16 cellular contexts compared by ENCODE assay signal in genomic region chr14:104171029-104171697, GRCh38. TPM values are rescaled to one million over a fixed set of nuclear protein-coding genes. Genes with fewer than 3 reads are reported as not detected.
DNase-seq lines count a peak whose midpoint lies in the region; ATAC-seq and TF ChIP-seq lines count a peak whose summit lies in the region.
"Had no signal": no experiment of that assay in that cellular context is flagged by ENCODE, and none has a peak within 500 bp of the region (broad histone marks: within the 10 kb centered on the region; RNA-seq: fewer than 3 reads in every experiment).

No MANE protein-coding gene starts in this region.

- H3K9ac ChIP-seq in iPS-18a (ENCODE audit: low read length) (no peak overlapping the region), neural cell (ENCODE audit: low read length) (peak overlapping the region; percentile 68)

- H3K27me3 ChIP-seq in H7 (ENCODE audit: control insufficient read depth, insufficient read depth, low read length) (no peaks in the 10 kb centered on the region), iPS-18a (ENCODE audit: control insufficient read depth, insufficient read depth, low read length) (no peaks in the 10 kb centered on the region), neural cell (ENCODE audit: insufficient read depth, low read depth, low read length) (no peaks in the 10 kb centered on the region), WERI-Rb-1 (ENCODE audit: insufficient read depth, low read depth, severe bottlenecking) (no peaks in the 10 kb centered on the region)
- H3K27me3 ChIP-seq: SJSA1 had no signal

- peaks cover 20% of the 10 kb centered on the region for H3K4me1 ChIP-seq in iPS-18a (ENCODE audit: control insufficient read depth, low read depth, low read length)
- H3K4me1 ChIP-seq: SJSA1 had no signal

- no peak for TF ChIP-seq RAD21 in neural cell (conservative IDR thresholded peaks at IDR 0.05)

- DNase-seq in H7 (peak; percentile 95), SW480 (ENCODE audit: low spot score) (peak; percentile 85), NCI-H226 (no peak), foreskin melanocyte (no peak), WERI-Rb-1 (no peak)
- DNase-seq: activated CD4-positive, CD25-positive, alpha-beta regulatory T cell treated with anti-CD3 and anti-CD28 coated beads, Interleukin-2, amount 50 U/mL, for 72 hours; activated CD8-positive, alpha-beta memory T cell treated with anti-CD3 and anti-CD28 coated beads, Interleukin-2, amount 50 U/mL, for 48 hours; activated naive CD4-positive, alpha-beta T cell treated with Interleukin-2 at 50 U/mL for 16 hours; CD8-positive, alpha-beta memory T cell; NCI-H1694 treated with DMSO at 0.1 percent for 48 hours had no signal

- H3K4me3 ChIP-seq in H7 (ENCODE audit: insufficient read depth, low read depth, low read length) = no peak overlapping the region
- H3K4me3 ChIP-seq in iPS-18a (ENCODE audit: low read length) = peak overlapping the region; percentile 2
- H3K4me3 ChIP-seq in neural cell (ENCODE audit: low read length) = peak overlapping the region; percentile 54
- H3K4me3 ChIP-seq in WERI-Rb-1 (ENCODE audit: low read depth, low read length) = no peak overlapping the region
- H3K4me3 ChIP-seq: SJSA1 had no signal

- H3K36me3 ChIP-seq in H7 (replicated peaks; ENCODE audit: control insufficient read depth, insufficient read depth, low read length) (no peaks in the 10 kb centered on the region; the same call in none of the 2 replicates), iPS-18a (ENCODE audit: control insufficient read depth, low read depth, low read length) (peaks cover 7% of the 10 kb centered on the region), neural cell (ENCODE audit: insufficient read depth, low read length) (no peaks in the 10 kb centered on the region), WERI-Rb-1 (peaks cover 46% of the 10 kb centered on the region)
- H3K36me3 ChIP-seq: SJSA1 had no signal

- no peak for TF ChIP-seq CTCF in neural cell (IDR thresholded peaks at IDR 0.05; ENCODE audit: poor library complexity, severe bottlenecking)
- TF ChIP-seq CTCF in WERI-Rb-1 (IDR thresholded peaks at IDR 0.05; ENCODE audit: low read depth, low read length) = no peak

- no peaks in the 10 kb centered on the region for H3F3A ChIP-seq in neural cell (ENCODE audit: insufficient read depth, low read length, poor library complexity, severe bottlenecking)

- H3K9me2 ChIP-seq in neural cell (ENCODE audit: insufficient read depth, low read length) = no peaks in the 10 kb centered on the region

- no peaks in the 10 kb centered on the region for H3K79me2 ChIP-seq in neural cell (replicated peaks; ENCODE audit: insufficient read depth, low read length)

- no peak overlapping the region for H2AFZ ChIP-seq in neural cell (ENCODE audit: low read depth, low read length)

- no peak for TF ChIP-seq EP300 in neural cell (conservative IDR thresholded peaks at IDR 0.05; ENCODE audit: poor library complexity, severe bottlenecking)

- H3K9me3 ChIP-seq in iPS-18a (ENCODE audit: control insufficient read depth, low read depth, low read length) (no peaks in the 10 kb centered on the region), neural cell (ENCODE audit: low read length) (no peaks in the 10 kb centered on the region), WERI-Rb-1 (ENCODE audit: severe bottlenecking) (no peaks in the 10 kb centered on the region)
- H3K9me3 ChIP-seq: SJSA1 had no signal

- no peaks in the 10 kb centered on the region for H4K20me1 ChIP-seq in neural cell (ENCODE audit: insufficient read depth)

- no peak for ATAC-seq in GM18858 (IDR thresholded peaks at IDR 0.05; ENCODE audit: unreplicated experiment)
- ATAC-seq: natural killer cell treated with Interleukin-12 subunit alpha and Interleukin-12 subunit beta and Interleukin-15 and Interleukin-18, amount 100 ng/mL, for 72 hours had no signal

- no peak overlapping the region for H3K27ac ChIP-seq in iPS-18a (ENCODE audit: low read length)
- peak overlapping the region; percentile 90 for H3K27ac ChIP-seq in neural cell (ENCODE audit: low read length)
- no peak overlapping the region for H3K27ac ChIP-seq in WERI-Rb-1
- H3K27ac ChIP-seq: epithelial cell of prostate, SJSA1 had no signal

- no peak overlapping the region for H3K4me2 ChIP-seq in neural cell (ENCODE audit: low read length)

TF ChIP-seq in neural cell, 6 proteins besides CTCF, POLR2A, EP300 and RAD21:
- no peak for TF ChIP-seq MXI1 (conservative IDR thresholded peaks at IDR 0.05; ENCODE audit: poor library complexity, severe bottlenecking)
- TF ChIP-seq POLR2AphosphoS5 (IDR thresholded peaks at IDR 0.05) = no peak
- TF ChIP-seq TAF1 (IDR thresholded peaks at IDR 0.05; ENCODE audit: low read depth) = no peak
- TF ChIP-seq SMC3 (conservative IDR thresholded peaks at IDR 0.05; ENCODE audit: poor library complexity) = no peak
- no peak for TF ChIP-seq REST (IDR thresholded peaks at IDR 0.05; ENCODE audit: borderline replicate concordance)
- TF ChIP-seq EZH2 (IDR thresholded peaks at IDR 0.05; ENCODE audit: borderline replicate concordance, insufficient read depth, low read length, poor library complexity, severe bottlenecking) = no peak

RNA-seq across cellular contexts. Expression of gene KIF26A, which starts 32.8 kb away (rescaled TPM):
- 59.2 and 61.0 TPM in 2 replicates for total RNA-seq in H7 (2014; rRNA removed; shearing (Covaris generic))
- 11.2 and 12.2 TPM in 2 replicates for polyA plus RNA-seq in neural cell
- 24.1 and 31.9 TPM in 2 replicates for polyA minus RNA-seq in neural cell
- total RNA-seq: natural killer cell treated with Interleukin-12 subunit alpha and Interleukin-12 subunit beta and Interleukin-15 and Interleukin-18, amount 100 ng/mL, for 72 hours had no signal
- polyA plus RNA-seq: CD8-positive, alpha-beta memory T cell had no signal

Comparison
In these comparisons a context has a peak if more than half of its experiments do, and no peak if none do; other contexts are left out.
1. DNase-seq: peak in H7 (single experiment) and SW480 (single experiment); none in NCI-H226 (single experiment), foreskin melanocyte (single experiment) and WERI-Rb-1 (single experiment).
2. H3K4me3 ChIP-seq: peak in iPS-18a (single experiment) and neural cell (single experiment); none in H7 (single experiment) and WERI-Rb-1 (single experiment).